In the genomic region with DNA sequence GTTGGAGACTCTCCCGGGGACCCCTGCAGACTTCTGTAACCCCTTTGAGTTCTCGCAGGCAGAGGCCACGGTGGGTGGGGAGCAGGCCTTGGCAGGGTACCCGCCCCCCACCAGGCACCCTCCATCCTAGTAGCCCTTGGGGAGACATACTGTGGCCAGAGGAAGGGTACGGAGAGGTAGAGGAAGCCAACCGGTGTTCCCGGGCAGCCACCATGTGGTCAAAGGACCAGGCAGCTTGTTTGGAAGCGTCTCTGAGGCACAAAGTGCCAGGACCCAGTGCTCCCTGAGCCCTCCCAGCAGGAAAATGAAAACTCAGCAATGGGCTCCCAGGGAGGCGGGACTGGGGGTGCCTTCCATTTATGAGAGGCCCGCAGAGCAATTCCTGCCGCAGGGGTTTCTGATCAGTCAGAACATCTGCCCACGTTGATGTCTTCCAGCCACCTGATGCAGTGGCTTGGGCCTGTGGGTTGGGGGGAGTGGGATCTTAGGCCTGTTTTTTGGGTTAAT, we compare ENCODE assay signal across 13 cellular contexts. TPM values are rescaled to one million over a fixed set of nuclear protein-coding genes. Genes with fewer than 3 reads are reported as not detected.
A peak's percentile ranks its signal among the peaks of the same experiment; 100 is the strongest.
DNase-seq lines count a peak whose midpoint lies in the region; ATAC-seq, FAIRE-seq and TF ChIP-seq lines count a peak whose summit lies in the region.
"Had no signal": no experiment of that assay in that cellular context is flagged by ENCODE, and none has a peak within 500 bp of the region (broad histone marks: within the 10 kb centered on the region; RNA-seq: fewer than 3 reads in every experiment).

No MANE protein-coding gene starts in this region.

- CTCF ChIA-PET in endothelial cell of umbilical vein (lab: Charles Lee) = interaction anchor here (2.5 kb wide), 1 partner anchor 17 kb away, joined by 13 read pairs; no protein-coding TSS in a partner anchor

- POLR2A ChIA-PET in endothelial cell of umbilical vein (lab: Charles Lee) = no interaction called here

- H3K9me3 ChIP-seq in OCI-LY3 (ENCODE audit: insufficient read depth, low read length) (no peaks in the 10 kb centered on the region), endothelial cell of umbilical vein (replicated peaks; ENCODE audit: control insufficient read depth, insufficient read depth, low read length) (no peaks in the 10 kb centered on the region)

- no peaks in the 10 kb centered on the region for H3K9me1 ChIP-seq in endothelial cell of umbilical vein (replicated peaks; ENCODE audit: control insufficient read depth, extremely low read depth, insufficient read depth, low read length)

- H3K9me3 Mint-ChIP-seq in GM23338 = no peaks in the 10 kb centered on the region
- H3K9me3 Mint-ChIP-seq: natural killer cell treated with Interleukin-12 subunit alpha and Interleukin-12 subunit beta and Interleukin-15 and Interleukin-18, amount 100 ng/mL, for 72 hours had no signal

- H4K20me1 ChIP-seq in GM23338 (replicated peaks; ENCODE audit: insufficient read depth) = no peaks in the 10 kb centered on the region
- H4K20me1 ChIP-seq in OCI-LY3 (ENCODE audit: insufficient read depth, low read length) = no peaks in the 10 kb centered on the region
- H4K20me1 ChIP-seq in endothelial cell of umbilical vein (replicated peaks; ENCODE audit: control insufficient read depth, extremely low read depth, insufficient read depth, low read length) = no peaks in the 10 kb centered on the region

- H3K27me3 Mint-ChIP-seq in GM23338 (ENCODE audit: insufficient read depth, low read depth, poor library complexity) = peaks cover 11% of the 10 kb centered on the region
- H3K27me3 Mint-ChIP-seq: activated naive CD8-positive, alpha-beta T cell had no signal

- H3K4me1 Mint-ChIP-seq in GM23338 = peaks cover 38% of the 10 kb centered on the region

- dilution Hi-C loops in endothelial cell of umbilical vein (cut with MboI; ENCODE audit: extremely low pct_ligation_motif_present, low sequenced_read_pairs) = no loop called here

- H2AFZ ChIP-seq in GM23338 (peak overlapping the region; percentile 93), OCI-LY3 (ENCODE audit: low read depth, low read length) (no peak overlapping the region), endothelial cell of umbilical vein (ENCODE audit: low read depth, low read length) (peak overlapping the region; percentile 64)

- BruUV-seq in endothelial cell of umbilical vein (replicated peaks; lab: Mats Ljungman, UMichigan) = no TSS peak

- DNase-seq in GM23338 (ENCODE audit: low spot score) (no peak), endothelial cell of umbilical vein (ENCODE audit: low read depth, low spot score) (no peak), NCI-H2029 (lab: John Stamatoyannopoulos, UW) (no peak), NCI-H1694 treated with DMSO at 0.1 percent for 48 hours (lab: John Stamatoyannopoulos, UW) (no peak), NCI-H2029 treated with DMSO at 0.1 percent for 48 hours (lab: John Stamatoyannopoulos, UW) (no peak)
- DNase-seq: activated CD4-positive, alpha-beta T cell treated with anti-CD3 and anti-CD28 coated beads for 48 hours; effector CD4-positive, alpha-beta T cell; Right ventricle myocardium superior; stimulated activated naive CD4-positive, alpha-beta T cell treated with Interleukin-2 at 50 U/mL for 16 hours had no signal

- no peaks in the 10 kb centered on the region; the same call in 1 of the 2 replicates for H3K9me2 ChIP-seq in GM23338 (ENCODE audit: insufficient read depth)

- H3K4me1 ChIP-seq in GM23338 (ENCODE audit: insufficient read depth) (peaks cover 11% of the 10 kb centered on the region), OCI-LY3 (ENCODE audit: low read length) (peaks cover 31% of the 10 kb centered on the region), endothelial cell of umbilical vein (ENCODE audit: control insufficient read depth, extremely low read depth, insufficient read depth, low read length) (peaks cover 35% of the 10 kb centered on the region), rectal smooth muscle tissue (ENCODE audit: control insufficient read depth, insufficient read depth, low read length) (no peaks in the 10 kb centered on the region)

- no peaks in the 10 kb centered on the region for H3K36me3 ChIP-seq in GM23338 (ENCODE audit: insufficient read depth)
- no peaks in the 10 kb centered on the region for H3K36me3 ChIP-seq in OCI-LY3 (replicated peaks; ENCODE audit: low read depth, low read length)
- H3K36me3 ChIP-seq in endothelial cell of umbilical vein (ENCODE audit: control insufficient read depth in 2 of 2, extremely low read depth in 1 of 2, insufficient read depth in 2 of 2, low read length in 2 of 2) = no peaks in the 10 kb centered on the region
- no peaks in the 10 kb centered on the region for H3K36me3 ChIP-seq in rectal smooth muscle tissue (ENCODE audit: control insufficient read depth, insufficient read depth, low read length)

- H3K27me3 ChIP-seq in GM23338 (ENCODE audit: insufficient read depth) (no peaks in the 10 kb centered on the region), OCI-LY3 (ENCODE audit: low read depth, low read length) (peaks cover 3% of the 10 kb centered on the region), endothelial cell of umbilical vein (ENCODE audit: control insufficient read depth in 2 of 2, insufficient read depth in 2 of 2, low read length in 2 of 2) (no peaks in the 10 kb centered on the region), rectal smooth muscle tissue (ENCODE audit: control insufficient read depth, insufficient read depth, low read length) (no peaks in the 10 kb centered on the region)

- H3F3A ChIP-seq in GM23338 (replicated peaks; ENCODE audit: low read depth) = peaks cover 21% of the 10 kb centered on the region; the same call in 1 of the 2 replicates

- TF ChIP-seq POLR2A in endothelial cell of umbilical vein (IDR thresholded peaks at IDR 0.05; ENCODE audit: low read depth, low read length) = no peak

- TF ChIP-seq CTCF in GM23338 (conservative IDR thresholded peaks at IDR 0.05; ENCODE audit: low read depth in 2 of 2) = no peak
- no peak for TF ChIP-seq CTCF in OCI-LY3 (IDR thresholded peaks at IDR 0.05; ENCODE audit: low read depth, low read length)
- no peak for TF ChIP-seq CTCF in endothelial cell of umbilical vein (IDR thresholded peaks at IDR 0.05; ENCODE audit: extremely low read depth in 1 of 2, insufficient read depth in 1 of 2, low read depth in 1 of 2, low read length in 2 of 2)

- no peak overlapping the region for H3K4me2 ChIP-seq in GM23338
- peak overlapping the region; percentile 30 for H3K4me2 ChIP-seq in OCI-LY3 (ENCODE audit: low read length)
- H3K4me2 ChIP-seq in endothelial cell of umbilical vein (ENCODE audit: insufficient read depth, low read length) = no peak overlapping the region

- H3K27ac ChIP-seq in GM23338 (ENCODE audit: low read depth) = no peak overlapping the region
- H3K27ac ChIP-seq in OCI-LY3 (ENCODE audit: low read length) = no peak overlapping the region
- H3K27ac ChIP-seq in endothelial cell of umbilical vein (ENCODE audit: insufficient read depth, low read depth, low read length) = no peak overlapping the region
- H3K27ac ChIP-seq in rectal smooth muscle tissue (ENCODE audit: low read depth, low read length) = no peak overlapping the region

- no peak overlapping the region for H3K9ac ChIP-seq in OCI-LY3 (ENCODE audit: low read length)
- no peak overlapping the region for H3K9ac ChIP-seq in endothelial cell of umbilical vein (replicated peaks; ENCODE audit: extremely low read depth, insufficient read depth, low read length)
- H3K9ac ChIP-seq in rectal smooth muscle tissue (ENCODE audit: low read length) = peak overlapping the region; percentile 16

- no peak for FAIRE-seq in endothelial cell of umbilical vein (lab: Jason Lieb, UNC)

- no peak overlapping the region for H3K4me3 Mint-ChIP-seq in GM23338
- H3K4me3 Mint-ChIP-seq: activated naive CD8-positive, alpha-beta T cell had no signal

- no peaks in the 10 kb centered on the region; the same call in 2 of the 3 replicates for H3K36me3 Mint-ChIP-seq in GM23338 (ENCODE audit: low read depth)
- H3K36me3 Mint-ChIP-seq: activated naive CD8-positive, alpha-beta T cell; natural killer cell treated with Interleukin-12 subunit alpha and Interleukin-12 subunit beta and Interleukin-15 and Interleukin-18, amount 100 ng/mL, for 72 hours had no signal

- H3K27ac Mint-ChIP-seq in GM23338 = no peak overlapping the region
- H3K27ac Mint-ChIP-seq: activated naive CD8-positive, alpha-beta T cell had no signal

- H3K4me3 ChIP-seq in GM23338 = no peak overlapping the region
- H3K4me3 ChIP-seq in OCI-LY3 (ENCODE audit: low read length) = peak overlapping the region; percentile 16
- no peak overlapping the region for H3K4me3 ChIP-seq in endothelial cell of umbilical vein (replicated peaks in 1 of 3; ENCODE audit: insufficient read depth in 1 of 3, low read depth in 1 of 3, low read length in 3 of 3)
- no peak overlapping the region for H3K4me3 ChIP-seq in rectal smooth muscle tissue (ENCODE audit: low read length)

- no peaks in the 10 kb centered on the region for H3K79me2 ChIP-seq in GM23338 (replicated peaks; ENCODE audit: insufficient read depth)
- no peaks in the 10 kb centered on the region for H3K79me2 ChIP-seq in OCI-LY3 (ENCODE audit: low read length)
- H3K79me2 ChIP-seq in endothelial cell of umbilical vein (ENCODE audit: control insufficient read depth, insufficient read depth, low read length) = no peaks in the 10 kb centered on the region

- intact Hi-C loops in endothelial cell of umbilical vein (cut with micrococcal nuclease) = no loop called here

- ATAC-seq in GM23338 = no peak

TF ChIP-seq in GM23338, 12 proteins besides CTCF, POLR2A, EP300 and RAD21 (continues in another document):
- TF ChIP-seq JUNB (IDR thresholded peaks at IDR 0.05; ENCODE audit: unreplicated experiment) (no peak), STAT1 (IDR thresholded peaks at IDR 0.05; ENCODE audit: unreplicated experiment) (no peak), ZNF114 (CRISPR knock-in tag; IDR thresholded peaks at IDR 0.05) (no peak), NANOG (IDR thresholded peaks at IDR 0.05; ENCODE audit: borderline replicate concordance) (no peak)

TF ChIP-seq in endothelial cell of umbilical vein, 7 proteins besides CTCF, POLR2A, EP300 and RAD21 (continues in another document):
- no peak for TF ChIP-seq FOS (IDR thresholded peaks at IDR 0.05; ENCODE audit: borderline replicate concordance, insufficient read depth, low read length)
- TF ChIP-seq, protein P1, sequence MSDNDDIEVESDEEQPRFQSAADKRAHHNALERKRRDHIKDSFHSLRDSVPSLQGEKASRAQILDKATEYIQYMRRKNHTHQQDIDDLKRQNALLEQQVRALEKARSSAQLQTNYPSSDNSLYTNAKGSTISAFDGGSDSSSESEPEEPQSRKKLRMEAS (IDR thresholded peaks at IDR 0.05; ENCODE audit: insufficient read depth, insufficient read length) = no peak

RNA-seq across cellular contexts. Expression of a gene that starts 53.0 kb away (rescaled TPM):
- 57.8 and 58.0 TPM in 2 replicates for total RNA-seq in GM23338 (2014; rRNA removed; shearing (Covaris generic))
- 19.4 and 20.0 TPM in 2 replicates for polyA plus RNA-seq in GM23338 (2016; fragmentation: Nextera tagmentation; extraction: Ambion mirVana)
- total RNA-seq in endothelial cell of umbilical vein = 25.7 and 27.1 TPM in 2 replicates
- 5.9 and 6.9 TPM in 2 replicates for polyA plus RNA-seq in endothelial cell of umbilical vein
- polyA plus RNA-seq in endothelial cell of umbilical vein (2011; cell fraction: cytosol; rRNA removed) = 8.8 and 9.0 TPM in 2 replicates
- 20.6 and 21.6 TPM in 2 replicates for polyA plus RNA-seq in endothelial cell of umbilical vein (2011; cell fraction: nucleus; rRNA removed)
- polyA plus RNA-seq in endothelial cell of umbilical vein (2012) = 10.4 and 16.7 TPM in 2 replicates
- polyA minus RNA-seq in endothelial cell of umbilical vein = 20.0 and 23.6 TPM in 2 replicates
- polyA minus RNA-seq in endothelial cell of umbilical vein (2011; cell fraction: cytosol; rRNA and poly(A)+ RNA removed) = not detected
- 21.5 and 22.7 TPM in 2 replicates for polyA minus RNA-seq in endothelial cell of umbilical vein (2011; cell fraction: nucleus; rRNA and poly(A)+ RNA removed)
- total RNA-seq: natural killer cell treated with Interleukin-12 subunit alpha and Interleukin-12 subunit beta and Interleukin-15 and Interleukin-18, amount 100 ng/mL, for 72 hours had no signal
